14 cellular contexts compared by ENCODE assay signal in the genomic region with DNA sequence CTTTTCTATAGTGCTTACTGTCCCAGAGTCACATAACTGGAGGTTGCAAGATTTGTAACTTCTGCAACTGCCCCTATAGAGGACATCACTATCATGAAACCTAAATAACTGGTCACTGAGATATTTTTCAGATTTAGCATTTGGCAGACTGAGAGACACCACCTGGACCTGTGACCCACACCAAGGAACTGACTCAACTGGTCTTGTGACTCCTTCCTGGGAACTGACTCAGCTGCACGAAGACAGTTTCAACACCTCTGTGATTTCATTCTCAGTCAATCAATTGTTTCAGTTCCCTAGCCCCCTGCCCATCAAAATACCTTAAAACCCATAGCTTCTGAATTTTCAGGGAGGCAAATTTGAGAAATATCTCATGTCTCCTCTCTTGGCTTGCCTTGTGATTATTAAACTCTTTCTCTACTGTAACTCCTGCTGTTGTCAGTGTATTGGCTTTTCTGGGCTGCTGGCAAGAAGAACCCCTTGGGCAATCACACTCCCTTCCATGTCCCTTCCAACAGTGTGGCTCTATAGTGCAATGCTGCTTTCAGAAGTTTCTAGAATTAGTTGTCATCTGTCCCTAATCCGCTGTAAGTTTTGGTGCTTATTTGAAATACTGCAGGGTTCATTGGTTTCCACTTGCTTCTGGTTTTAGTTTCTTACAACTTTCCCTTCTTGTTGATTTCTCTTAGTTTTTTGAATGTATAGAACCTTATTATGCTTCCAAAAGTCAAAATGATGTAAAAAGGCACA.
DNase-seq lines count a peak whose midpoint lies in the region; ATAC-seq and TF ChIP-seq lines count a peak whose summit lies in the region.
"Had no signal": no experiment of that assay in that cellular context is flagged by ENCODE, and none has a peak within 500 bp of the region (broad histone marks: within the 10 kb centered on the region; RNA-seq: fewer than 3 reads in every experiment).

No MANE protein-coding gene starts in this region.

- no peak for TF ChIP-seq CTCF in fibroblast of mammary gland (conservative IDR thresholded peaks at IDR 0.05; ENCODE audit: control insufficient read depth, insufficient read depth, low read depth, low read length)
- no peak for TF ChIP-seq CTCF in osteoblast (IDR thresholded peaks at IDR 0.05; ENCODE audit: extremely low read depth, low read depth, low read length)

- H3K4me3 Mint-ChIP-seq in activated naive CD8-positive, alpha-beta T cell treated with anti-CD3 and anti-CD28 coated beads for 36 hours = no peak overlapping the region
- H3K4me3 Mint-ChIP-seq: CD8-positive, alpha-beta memory T cell; neural crest cell had no signal

- H3K36me3 ChIP-seq in osteoblast (ENCODE audit: insufficient read depth, low read length) = no peaks in the 10 kb centered on the region

- DNase-seq in fibroblast of mammary gland (ENCODE audit: low read depth) = peak; percentile 77
- DNase-seq in activated naive CD8-positive, alpha-beta T cell treated with anti-CD3 and anti-CD28 coated beads for 36 hours = no peak
- DNase-seq in NCI-H2029 treated with DMSO at 0.1 percent for 48 hours (lab: John Stamatoyannopoulos, UW) = no peak
- DNase-seq in osteoblast (ENCODE audit: insufficient read length, low spot score, missing footprints) = no peak
- DNase-seq in stimulated activated CD4-positive, alpha-beta T cell treated with anti-CD3 and anti-CD28 coated beads, Interleukin-4, amount 100 ng/mL, for 4 hours = no peak
- DNase-seq: activated naive CD4-positive, alpha-beta T cell; CD8-positive, alpha-beta memory T cell; kidney; NCI-H1105 treated with DMSO at 0.1 percent for 48 hours; NCI-H526 treated with DMSO at 0.1 percent for 48 hours had no signal

- ATAC-seq in GM18868 (IDR thresholded peaks at IDR 0.05; ENCODE audit: unreplicated experiment) (peak; percentile 73), GM21723 (IDR thresholded peaks at IDR 0.05; ENCODE audit: unreplicated experiment) (peak; percentile 48), HG03565 (IDR thresholded peaks at IDR 0.05; ENCODE audit: unreplicated experiment) (peak; percentile 54)

- peaks cover 8% of the 10 kb centered on the region for H3K27me3 Mint-ChIP-seq in activated naive CD8-positive, alpha-beta T cell treated with anti-CD3 and anti-CD28 coated beads for 36 hours

- H3K4me1 ChIP-seq in osteoblast (ENCODE audit: insufficient read depth, low read length) = no peaks in the 10 kb centered on the region

- no peaks in the 10 kb centered on the region for H3K36me3 Mint-ChIP-seq in activated naive CD8-positive, alpha-beta T cell treated with anti-CD3 and anti-CD28 coated beads for 36 hours
- H3K36me3 Mint-ChIP-seq: CD8-positive, alpha-beta memory T cell had no signal

- no peaks in the 10 kb centered on the region for H3K9me3 Mint-ChIP-seq in activated naive CD8-positive, alpha-beta T cell treated with anti-CD3 and anti-CD28 coated beads for 36 hours
- H3K9me3 Mint-ChIP-seq: CD8-positive, alpha-beta memory T cell had no signal

- H3K4me3 ChIP-seq in fibroblast of mammary gland (ENCODE audit: control insufficient read depth, low read depth, low read length) (no peak overlapping the region), osteoblast (ENCODE audit: insufficient read depth, low read length) (no peak overlapping the region)

- no peak overlapping the region for H2AFZ ChIP-seq in osteoblast (ENCODE audit: low read length)

- H3K4me1 Mint-ChIP-seq in activated naive CD8-positive, alpha-beta T cell treated with anti-CD3 and anti-CD28 coated beads for 36 hours = no peaks in the 10 kb centered on the region
- H3K4me1 Mint-ChIP-seq: CD8-positive, alpha-beta memory T cell had no signal

- no peaks in the 10 kb centered on the region for H3K79me2 ChIP-seq in osteoblast (ENCODE audit: insufficient read depth, low read length)

- H3K27ac Mint-ChIP-seq in activated naive CD8-positive, alpha-beta T cell treated with anti-CD3 and anti-CD28 coated beads for 36 hours = no peak overlapping the region
- H3K27ac Mint-ChIP-seq: CD8-positive, alpha-beta memory T cell had no signal

- no peaks in the 10 kb centered on the region for H3K9me3 ChIP-seq in osteoblast (ENCODE audit: low read depth, low read length)

- H3K27ac ChIP-seq in osteoblast (ENCODE audit: low read depth, low read length) = no peak overlapping the region

- H4K20me1 ChIP-seq in osteoblast (ENCODE audit: insufficient read depth, low read length) = no peaks in the 10 kb centered on the region

- H3K4me2 ChIP-seq in osteoblast (ENCODE audit: insufficient read depth, low read length) = no peak overlapping the region

- no peaks in the 10 kb centered on the region for H3K27me3 ChIP-seq in osteoblast (ENCODE audit: insufficient read depth, low read length)
